ENCODE assay signal across 5 cellular contexts in genomic region chr11:22256876-22257275, GRCh38.
"Had no signal": no experiment of that assay in that cellular context is flagged by ENCODE, and none has a peak within 500 bp of the region (broad histone marks: within the 10 kb centered on the region; RNA-seq: fewer than 3 reads in every experiment).

No MANE protein-coding gene starts in this region.

- H3K27ac ChIP-seq: HL-60, KMS-11 had no signal

- H3K4me2 ChIP-seq: KMS-11 had no signal

- FAIRE-seq: HTR-8/SVneo had no signal

- H3K9ac ChIP-seq: KMS-11 had no signal

- DNase-seq: KBM-7, KG1 had no signal
